ENCODE assay signal across 14 cellular contexts in the genomic region with DNA sequence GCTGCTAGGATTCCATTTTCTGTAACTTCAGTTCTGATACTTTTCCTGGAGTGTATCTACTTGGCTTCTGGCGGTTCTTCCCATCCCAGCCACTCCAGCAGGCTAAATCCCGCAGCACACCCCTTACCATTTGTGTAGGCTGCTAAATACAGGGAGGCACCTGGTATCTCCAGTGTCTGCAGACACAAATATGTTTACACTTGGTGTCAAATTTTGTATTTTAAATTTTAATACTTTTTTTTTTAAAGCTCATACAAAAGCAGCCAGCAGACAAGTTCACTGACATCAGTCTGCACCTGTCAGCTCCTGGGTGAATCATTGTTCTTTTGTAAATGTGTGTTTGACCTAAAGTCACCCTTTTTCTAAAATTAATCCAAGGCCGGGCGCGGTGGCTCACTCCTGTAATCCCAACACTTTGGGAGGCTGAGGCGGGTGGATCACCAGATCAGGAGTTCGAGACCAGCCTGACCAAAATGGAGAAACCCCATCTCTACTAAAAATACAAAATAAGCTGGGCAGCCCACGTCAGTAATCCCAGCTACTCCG. TPM values are rescaled to one million over a fixed set of nuclear protein-coding genes. Genes with fewer than 3 reads are reported as not detected.
DNase-seq lines count a peak whose midpoint lies in the region; ATAC-seq and TF ChIP-seq lines count a peak whose summit lies in the region.
"Had no signal": no experiment of that assay in that cellular context is flagged by ENCODE, and none has a peak within 500 bp of the region (broad histone marks: within the 10 kb centered on the region; RNA-seq: fewer than 3 reads in every experiment).

No MANE protein-coding gene starts in this region.

- H4K20me1 ChIP-seq in SK-N-SH (ENCODE audit: insufficient read depth), result no peaks in the 10 kb centered on the region

- TF ChIP-seq CTCF in SK-N-SH (IDR thresholded peaks at IDR 0.05) (no peak), gastroesophageal sphincter (IDR thresholded peaks at IDR 0.05) (no peak), progenitor cell of endocrine pancreas (IDR thresholded peaks at IDR 0.05; ENCODE audit: unreplicated experiment) (no peak)

- H3K9me3 ChIP-seq in SK-N-SH, result no peaks in the 10 kb centered on the region
- H3K9me3 ChIP-seq in gastroesophageal sphincter, result no peaks in the 10 kb centered on the region
- H3K9me3 ChIP-seq: neutrophil had no signal

- no peaks in the 10 kb centered on the region for H3K36me3 Mint-ChIP-seq in progenitor cell of endocrine pancreas (ENCODE audit: insufficient read depth)

- H3K4me3 ChIP-seq in SK-N-SH (ENCODE audit: low read depth in 2 of 2, low read length in 1 of 2), result no peak overlapping the region
- no peak overlapping the region for H3K4me3 ChIP-seq in gastroesophageal sphincter

- no peak for TF ChIP-seq EP300 in SK-N-SH (IDR thresholded peaks at IDR 0.05; ENCODE audit: borderline replicate concordance in 1 of 2, low read depth in 1 of 2, low read length in 1 of 2)
- no peak for TF ChIP-seq EP300 in gastroesophageal sphincter (IDR thresholded peaks at IDR 0.05)

- TF ChIP-seq POLR2A in gastroesophageal sphincter (IDR thresholded peaks at IDR 0.05), result no peak

- no peaks in the 10 kb centered on the region for H3K9me2 ChIP-seq in SK-N-SH

- WGBS in SK-N-SH (ENCODE audit: low lambda C conversion rate), result 78% methylated on average over 9 of the region's 9 CpGs
- 44 to 62% methylated on average over 3 to 7 of the region's 9 CpGs for WGBS in gastroesophageal sphincter (ENCODE audit: low coverage in 1 of 2), 2 donors

- H3K9ac ChIP-seq in SK-N-SH, result no peak overlapping the region

- no peak for TF ChIP-seq RAD21 in SK-N-SH (IDR thresholded peaks at IDR 0.05; ENCODE audit: low read length)

- peaks cover 19% of the 10 kb centered on the region for H3K27me3 Mint-ChIP-seq in progenitor cell of endocrine pancreas

- H3K4me1 ChIP-seq in SK-N-SH (ENCODE audit: control insufficient read depth in 1 of 2, insufficient read depth in 2 of 2, low read depth in 1 of 2, low read length in 1 of 2) (peaks cover 0 to 6% of the 10 kb centered on the region in 2 experiments; a peak in 1 of 4 replicates), gastroesophageal sphincter (peaks cover 0 to 20% (median 0%) of the 10 kb centered on the region in 3 donors)

- H3K4me1 Mint-ChIP-seq in progenitor cell of endocrine pancreas (ENCODE audit: low read depth), result no peaks in the 10 kb centered on the region

- H3K9me3 Mint-ChIP-seq in progenitor cell of endocrine pancreas (ENCODE audit: low read depth), result no peaks in the 10 kb centered on the region
- H3K9me3 Mint-ChIP-seq: stimulated activated naive CD8-positive, alpha-beta T cell treated with anti-CD3 and anti-CD28 coated beads, Interleukin-15, amount 100 ng/mL, for 72 hours had no signal

- H3K27ac ChIP-seq in SK-N-SH (ENCODE audit: low read depth in 2 of 2, low read length in 1 of 2), result no peak overlapping the region
- H3K27ac ChIP-seq in gastroesophageal sphincter, result peak overlapping the region in 3 of 4 donors; percentile 79 to 88 (median 84)
- H3K27ac ChIP-seq: neutrophil had no signal

- no peak overlapping the region for H3K27ac Mint-ChIP-seq in progenitor cell of endocrine pancreas
- H3K27ac Mint-ChIP-seq: activated CD4-positive, alpha-beta T cell treated with anti-CD3 and anti-CD28 coated beads for 36 hours; stimulated activated naive CD8-positive, alpha-beta T cell treated with anti-CD3 and anti-CD28 coated beads, Interleukin-15, amount 100 ng/mL, for 72 hours had no signal

- no peak for ATAC-seq in SK-N-SH treated with all-trans-retinoic acid at 6 μM for 48 hours
- no peak for ATAC-seq in gastroesophageal sphincter
- no peak for ATAC-seq in HG02759 (IDR thresholded peaks at IDR 0.05; ENCODE audit: unreplicated experiment)
- no peak for ATAC-seq in GM21526 (IDR thresholded peaks at IDR 0.05; ENCODE audit: low FRiP score, unreplicated experiment)
- ATAC-seq: activated CD4-positive, alpha-beta T cell treated with anti-CD3 and anti-CD28 coated beads for 36 hours had no signal

- H3K27me3 ChIP-seq in SK-N-SH (ENCODE audit: insufficient read depth), result no peaks in the 10 kb centered on the region
- peaks cover 26% of the 10 kb centered on the region for H3K27me3 ChIP-seq in gastroesophageal sphincter

- POLR2A ChIA-PET in SK-N-SH (lab: Yijun Ruan, JAX), result interaction anchor here (1.1 to 1.5 kb wide), 2 partner anchors 17 to 65 kb away, joined by 3 to 5 read pairs; a partner anchor contains a TSS

- peak overlapping the region; percentile 79 for H3K4me3 Mint-ChIP-seq in progenitor cell of endocrine pancreas (ENCODE audit: low read depth)

- H2AFZ ChIP-seq in SK-N-SH (ENCODE audit: low read depth), result no peak overlapping the region

- peak overlapping the region; percentile 83; the same call in 1 of the 2 replicates for H3K4me2 ChIP-seq in SK-N-SH

- DNase-seq in SK-N-SH (no peak), NCI-H774 (lab: John Stamatoyannopoulos, UW) (peak; percentile 44), progenitor cell of endocrine pancreas (ENCODE audit: low spot score, unreplicated experiment) (no peak), SKM-1 (lab: John Stamatoyannopoulos, UW; ENCODE audit: unreplicated experiment) (no peak)
- DNase-seq: activated CD4-positive, alpha-beta T cell treated with anti-CD3 and anti-CD28 coated beads for 36 hours; NCI-H1048; stimulated activated naive CD8-positive, alpha-beta T cell treated with anti-CD3 and anti-CD28 coated beads, Interleukin-15, amount 100 ng/mL, for 72 hours; T-helper 2 cell had no signal

- no peaks in the 10 kb centered on the region for H3K36me3 ChIP-seq in SK-N-SH (replicated peaks in 1 of 2; ENCODE audit: control insufficient read depth in 1 of 2, insufficient read depth in 2 of 2, low read length in 1 of 2)
- H3K36me3 ChIP-seq in gastroesophageal sphincter, result no peaks in the 10 kb centered on the region
- H3K36me3 ChIP-seq: neutrophil had no signal

- no peaks in the 10 kb centered on the region for H3F3A ChIP-seq in SK-N-SH (replicated peaks; ENCODE audit: insufficient read depth)

- no peaks in the 10 kb centered on the region for H3K79me2 ChIP-seq in SK-N-SH (ENCODE audit: insufficient read depth)

- CTCF ChIA-PET in SK-N-SH (lab: Yijun Ruan, JAX), result interaction anchor here (1.2 kb wide), 1 partner anchor 14 kb away, joined by 3 read pairs; no protein-coding TSS in a partner anchor

TF ChIP-seq in SK-N-SH, 30 proteins besides CTCF, POLR2A, EP300 and RAD21 (continues in another document):
- no peak for TF ChIP-seq RCOR1 (IDR thresholded peaks at IDR 0.05; ENCODE audit: low read length)
- no peak for TF ChIP-seq FOXJ3 (CRISPR knock-in tag; IDR thresholded peaks at IDR 0.05)
- TF ChIP-seq GABPA (IDR thresholded peaks at IDR 0.05; ENCODE audit: low read depth), result no peak
- TF ChIP-seq FOXM1 (IDR thresholded peaks at IDR 0.05; ENCODE audit: low read depth), result no peak
- no peak for TF ChIP-seq TEAD4 (IDR thresholded peaks at IDR 0.05; ENCODE audit: borderline replicate concordance, insufficient read depth)
- no peak for TF ChIP-seq TAF1 (IDR thresholded peaks at IDR 0.05; ENCODE audit: borderline replicate concordance, low read depth, low read length)
- TF ChIP-seq JUND (IDR thresholded peaks at IDR 0.05), result no peak
- TF ChIP-seq YY1 (IDR thresholded peaks at IDR 0.05; ENCODE audit: low read depth), result no peak
- TF ChIP-seq ELF1 (IDR thresholded peaks at IDR 0.05), result no peak
- TF ChIP-seq FOSL2 (IDR thresholded peaks at IDR 0.05; ENCODE audit: borderline replicate concordance, low read depth), result no peak
- no peak for TF ChIP-seq RXRA (IDR thresholded peaks at IDR 0.05; ENCODE audit: borderline replicate concordance, low read depth)

TF ChIP-seq in SK-N-SH treated with all-trans-retinoic acid at 6 μM for 48 hours, 23 proteins besides CTCF, POLR2A, EP300 and RAD21:
- TF ChIP-seq ZNF565 (CRISPR knock-in tag; conservative IDR thresholded peaks at IDR 0.05; ENCODE audit: low read depth), result no peak
TF ChIP-seq in SK-N-SH treated with all-trans-retinoic acid at 6 μM for 48 hours: peak in this region for 0.

RNA-seq across cellular contexts. Expression of a gene that starts 3.4 kb away (rescaled TPM):
- not detected in 2 replicates for polyA plus RNA-seq in SK-N-SH (2012; rRNA removed)
- polyA plus RNA-seq in SK-N-SH (2012; cell fraction: cytosol; rRNA removed), result not detected in 2 replicates
- polyA plus RNA-seq in SK-N-SH (2012; cell fraction: nucleus; rRNA removed), result not detected in 2 replicates
- total RNA-seq in gastroesophageal sphincter, result not detected
- not detected in 2 replicates for total RNA-seq in progenitor cell of endocrine pancreas
- total RNA-seq: activated CD4-positive, alpha-beta T cell treated with anti-CD3 and anti-CD28 coated beads for 36 hours; skeletal muscle tissue had no signal

RNA-seq across cellular contexts. Expression of a gene that starts 16.4 kb away (rescaled TPM):
- polyA plus RNA-seq in SK-N-SH (2012; rRNA removed), result 4.9 and 5.9 TPM in 2 replicates
- polyA plus RNA-seq in SK-N-SH (2012; cell fraction: cytosol; rRNA removed), result 3.5 and 5.5 TPM in 2 replicates
- polyA plus RNA-seq in SK-N-SH (2012; cell fraction: nucleus; rRNA removed), result 3.9 and 5.2 TPM in 2 replicates
- total RNA-seq in gastroesophageal sphincter (1 to 10 TPM; 4.4 to 7.3 (median 6.7) TPM), progenitor cell of endocrine pancreas (10.9 and 13.6 TPM in 2 replicates)

RNA-seq across cellular contexts. Expression of a gene that starts 32.4 kb away (rescaled TPM):
- polyA plus RNA-seq in SK-N-SH (2012; rRNA removed), result 8.6 and 10.7 TPM in 2 replicates
- polyA plus RNA-seq in SK-N-SH (2012; cell fraction: cytosol; rRNA removed), result 6.8 and 7.2 TPM in 2 replicates
- polyA plus RNA-seq in SK-N-SH (2012; cell fraction: nucleus; rRNA removed), result 27.9 and 40.0 TPM in 2 replicates
- total RNA-seq in gastroesophageal sphincter (10 to 100 TPM in 3 of 4 donors, 1 to 10 TPM in 1; 8.3 to 16.8 (median 15.3) TPM), progenitor cell of endocrine pancreas (25.1 and 26.0 TPM in 2 replicates)

RNA-seq across cellular contexts. Expression of a gene that starts 43.7 kb away (rescaled TPM):
- not detected in 2 replicates for polyA plus RNA-seq in SK-N-SH (2012; rRNA removed)
- polyA plus RNA-seq in SK-N-SH (2012; cell fraction: cytosol; rRNA removed), result not detected in 2 replicates
- polyA plus RNA-seq in SK-N-SH (2012; cell fraction: nucleus; rRNA removed), result 0.04 TPM in 1 of 2 replicates, not detected in the other
- total RNA-seq in gastroesophageal sphincter (10 to 100 TPM in 1 of 4 donors, 1 to 10 TPM in 3; 3.8 to 12.6 (median 9.0) TPM), progenitor cell of endocrine pancreas (39.0 and 43.3 TPM in 2 replicates)

RNA-seq across cellular contexts. Expression of a gene that starts 51.3 kb away (rescaled TPM):
- 9.6 and 9.8 TPM in 2 replicates for polyA plus RNA-seq in SK-N-SH (2012; rRNA removed)
- 7.4 and 10.8 TPM in 2 replicates for polyA plus RNA-seq in SK-N-SH (2012; cell fraction: cytosol; rRNA removed)
- polyA plus RNA-seq in SK-N-SH (2012; cell fraction: nucleus; rRNA removed), result 10.2 and 17.6 TPM in 2 replicates
- 10 to 100 TPM; 23.4 to 33.1 (median 28.6) TPM for total RNA-seq in gastroesophageal sphincter
- total RNA-seq in progenitor cell of endocrine pancreas, result 24.9 and 26.8 TPM in 2 replicates

Comparison
In these comparisons a context has a peak if more than half of its experiments do, and no peak if none do; other contexts are left out.
1. H3K27ac ChIP-seq: peak in gastroesophageal sphincter (3 of 4); none in SK-N-SH (0 of 2).